8 cellular contexts compared by ENCODE assay signal in genomic region chr19:18205180-18205915, GRCh38. TPM values are rescaled to one million over a fixed set of nuclear protein-coding genes. Genes with fewer than 3 reads are reported as not detected.
A peak's percentile ranks its signal among the peaks of the same experiment; 100 is the strongest.
DNase-seq lines count a peak whose midpoint lies in the region; ATAC-seq lines count a peak whose summit lies in the region.

No MANE protein-coding gene starts in this region.

- ATAC-seq in HG03565 (IDR thresholded peaks at IDR 0.05; ENCODE audit: unreplicated experiment), result no peak

- H3K4me1 ChIP-seq in esophagus (ENCODE audit: control insufficient read depth in 2 of 2, insufficient read depth in 2 of 2, low read length in 1 of 2) (peaks cover 4 to 6% of the 10 kb centered on the region in 2 donors), stomach smooth muscle (ENCODE audit: control insufficient read depth, insufficient read depth, low read length) (peaks cover 33% of the 10 kb centered on the region)

- WGBS in esophagus, 2 donors, result 16 to 25% methylated on average over 36 of the region's 36 CpGs

- peak overlapping the region; percentile 90 for H3K27ac Mint-ChIP-seq in activated T-cell treated with anti-CD3 and anti-CD28 coated beads, Interleukin-2, amount 50 U/mL, for 24 hours

- H3K4me3 ChIP-seq in esophagus (ENCODE audit: low read depth in 1 of 2, low read length in 2 of 2), result peak overlapping the region; percentile 29 to 63
- H3K4me3 ChIP-seq in stomach smooth muscle (ENCODE audit: low read length in 2 of 2), result peak overlapping the region; percentile 78 to 80

- peak overlapping the region; percentile 81 for H3K4me3 Mint-ChIP-seq in activated T-cell treated with anti-CD3 and anti-CD28 coated beads, Interleukin-2, amount 50 U/mL, for 24 hours

- peaks cover 8% of the 10 kb centered on the region for H3K27me3 Mint-ChIP-seq in activated T-cell treated with anti-CD3 and anti-CD28 coated beads, Interleukin-2, amount 50 U/mL, for 24 hours

- no peaks in the 10 kb centered on the region for H3K9me3 Mint-ChIP-seq in activated T-cell treated with anti-CD3 and anti-CD28 coated beads, Interleukin-2, amount 50 U/mL, for 24 hours

- H3K27me3 ChIP-seq in esophagus (ENCODE audit: control insufficient read depth in 1 of 2, insufficient read depth in 2 of 2, low read length in 2 of 2) (no peaks in the 10 kb centered on the region), stomach smooth muscle (ENCODE audit: control insufficient read depth in 1 of 2, insufficient read depth in 2 of 2, low read length in 2 of 2) (peaks cover 0 to 3% of the 10 kb centered on the region in 2 donors)

- H3K27ac ChIP-seq in esophagus (ENCODE audit: low read depth in 2 of 2, low read length in 1 of 2), result peak overlapping the region; percentile 82 to 95
- peak overlapping the region; percentile 100 for H3K27ac ChIP-seq in stomach smooth muscle (ENCODE audit: low read length)

- H3K36me3 ChIP-seq in esophagus (ENCODE audit: control insufficient read depth in 2 of 2, insufficient read depth in 2 of 2, low read length in 1 of 2) (peaks cover 0 to 4% of the 10 kb centered on the region in 2 donors), stomach smooth muscle (ENCODE audit: control insufficient read depth in 2 of 2, insufficient read depth in 2 of 2, low read length in 2 of 2) (peaks cover 0 to 7% of the 10 kb centered on the region in 2 donors)

- H3K36me3 Mint-ChIP-seq in activated T-cell treated with anti-CD3 and anti-CD28 coated beads, Interleukin-2, amount 50 U/mL, for 24 hours (ENCODE audit: low read depth), result peaks cover 21% of the 10 kb centered on the region

- peak; percentile 54 for DNase-seq in NCI-H2029 (lab: John Stamatoyannopoulos, UW)
- no peak for DNase-seq in NCI-H2029 treated with DMSO at 0.1 percent for 48 hours (lab: John Stamatoyannopoulos, UW)
- DNase-seq in NCI-H774 (lab: John Stamatoyannopoulos, UW), result peak; percentile 73
- DNase-seq in activated T-cell treated with anti-CD3 and anti-CD28 coated beads, Interleukin-2, amount 50 U/mL, for 24 hours, result peak; percentile 71
- DNase-seq in middle frontal gyrus (ENCODE audit: extremely low spot score, low spot score), result peak; percentile 43

- H3K4me1 Mint-ChIP-seq in activated T-cell treated with anti-CD3 and anti-CD28 coated beads, Interleukin-2, amount 50 U/mL, for 24 hours (ENCODE audit: low read depth), result peaks cover 30% of the 10 kb centered on the region

- H3K9ac ChIP-seq in stomach smooth muscle (ENCODE audit: low read length in 2 of 2), result peak overlapping the region; percentile 86 to 97

- H3K9me3 ChIP-seq in esophagus (ENCODE audit: control insufficient read depth in 2 of 2, insufficient read depth in 1 of 2, low read depth in 1 of 2, low read length in 1 of 2) (no peaks in the 10 kb centered on the region), stomach smooth muscle (ENCODE audit: control insufficient read depth in 2 of 2, low read length in 2 of 2) (no peaks in the 10 kb centered on the region)

RNA-seq across cellular contexts. Expression of gene RAB3A, which starts 1.5 kb away (rescaled TPM):
- 1 to 10 TPM in 1 of 2 donors, under 1 TPM in 1; 0.81 to 1.1 TPM for polyA plus RNA-seq in esophagus

RNA-seq across cellular contexts. Expression of gene MPV17L2, which starts 12.3 kb away (rescaled TPM):
- 10 to 100 TPM in 1 of 2 donors, 1 to 10 TPM in 1; 7.4 to 12.0 TPM for polyA plus RNA-seq in esophagus

RNA-seq across cellular contexts. Expression of gene PDE4C, which starts 20.9 kb away (rescaled TPM):
- under 1 TPM; 0.07 to 0.39 TPM for polyA plus RNA-seq in esophagus

RNA-seq across cellular contexts. Expression of gene IFI30, which starts 31.7 kb away (rescaled TPM):
- 10 to 100 TPM in 1 of 2 donors, 1 to 10 TPM in 1; 9.9 to 29.3 TPM for polyA plus RNA-seq in esophagus

RNA-seq across cellular contexts. Expression of gene PIK3R2, which starts 52.4 kb away (rescaled TPM):
- 10 to 100 TPM in 1 of 2 donors, 1 to 10 TPM in 1; 8.1 to 10.6 TPM for polyA plus RNA-seq in esophagus
